ENCODE assay signal across 14 cellular contexts in the genomic region with DNA sequence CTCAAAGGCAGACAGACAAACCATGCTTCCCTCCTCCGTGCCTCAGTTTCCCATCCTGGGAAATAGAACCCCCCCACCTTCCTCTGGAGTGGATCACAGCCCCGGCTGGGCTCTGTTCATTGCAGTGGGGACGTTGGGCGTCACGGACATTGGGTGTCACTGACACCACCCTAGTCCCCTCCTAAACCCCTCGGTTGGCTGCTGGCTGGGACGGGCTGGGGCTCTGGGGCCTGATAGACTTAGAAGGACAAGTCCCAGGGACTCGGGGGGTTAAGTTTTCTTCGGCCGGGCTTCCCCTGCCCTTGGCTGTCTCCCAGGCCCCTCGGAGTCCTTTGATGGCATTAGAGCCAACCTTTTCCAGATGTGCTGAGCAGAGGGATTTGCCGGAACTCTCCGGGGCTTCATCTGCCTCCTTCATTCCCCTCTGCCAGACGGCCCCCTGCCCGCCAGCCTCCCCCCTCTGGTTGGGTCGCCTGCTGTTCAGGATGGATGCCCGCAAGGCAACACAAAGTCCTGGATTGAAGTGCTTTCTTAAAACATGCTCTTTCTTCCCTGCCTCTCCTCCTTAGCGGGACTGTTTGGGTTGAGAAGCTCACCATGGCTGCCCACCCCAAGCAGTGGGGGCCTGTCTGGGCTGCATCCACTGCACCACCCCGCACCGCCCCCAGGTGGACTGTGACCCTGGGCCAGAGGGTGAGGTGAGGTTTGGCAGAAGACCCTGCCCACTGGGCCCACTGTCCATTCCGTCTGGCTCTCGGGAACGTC.
"Had no signal": no experiment of that assay in that cellular context is flagged by ENCODE, and none has a peak within 500 bp of the region (broad histone marks: within the 10 kb centered on the region; RNA-seq: fewer than 3 reads in every experiment).

No MANE protein-coding gene starts in this region.

- H3K9me3 Mint-ChIP-seq: activated naive CD4-positive, alpha-beta T cell treated with anti-CD3 and anti-CD28 coated beads, Interleukin-2, amount 10 ng/mL, durations not matched to agents 7 days and 5 days; activated T-helper 2 cell treated with anti-CD3 and anti-CD28 coated beads, Interferon-gamma antibody, Interleukin-2, Interleukin-4, amounts not matched to agents 10 μg/mL and 5 μg/mL and 100 μg/mL, durations not matched to agents 14 hours and 24 hours and 36 hours; stimulated activated naive B cell treated with anti-CD40 and anti-IgM and Interleukin-4, amounts not matched to agents 10 μg/mL and 1 μg/mL and 100 μg/mL, for 72 hours; T-cell had no signal

- H3K9me3 ChIP-seq: tibial artery had no signal

- ATAC-seq: stimulated activated naive B cell treated with anti-CD40 and anti-IgM and Interleukin-4, amounts not matched to agents 10 μg/mL and 1 μg/mL and 100 μg/mL, for 72 hours; T-cell had no signal

- H3K4me1 Mint-ChIP-seq: activated naive CD4-positive, alpha-beta T cell treated with anti-CD3 and anti-CD28 coated beads, Interleukin-2, amount 10 ng/mL, durations not matched to agents 7 days and 5 days; T-cell had no signal

- H3K27ac Mint-ChIP-seq: activated naive CD4-positive, alpha-beta T cell treated with anti-CD3 and anti-CD28 coated beads, Interleukin-2, amount 10 ng/mL, durations not matched to agents 7 days and 5 days; activated T-helper 2 cell treated with anti-CD3 and anti-CD28 coated beads, Interferon-gamma antibody, Interleukin-2, Interleukin-4, amounts not matched to agents 10 μg/mL and 5 μg/mL and 100 μg/mL, durations not matched to agents 14 hours and 24 hours and 36 hours; stimulated activated naive B cell treated with anti-CD40 and anti-IgM and Interleukin-4, amounts not matched to agents 10 μg/mL and 1 μg/mL and 100 μg/mL, for 72 hours; T-cell had no signal

- H3K27ac ChIP-seq: skin epidermis, tibial artery had no signal

- H3K36me3 Mint-ChIP-seq: activated naive CD4-positive, alpha-beta T cell treated with anti-CD3 and anti-CD28 coated beads, Interleukin-2, amount 10 ng/mL, durations not matched to agents 7 days and 5 days; T-cell had no signal

- DNase-seq: activated CD4-positive, alpha-beta T cell treated with anti-CD3 and anti-CD28 coated beads, Interleukin-2, amount 50 U/mL, for 4 hours; activated CD4-positive, CD25-positive, alpha-beta regulatory T cell treated with anti-CD3 and anti-CD28 coated beads, Interleukin-2, amount 50 U/mL, for 72 hours; activated naive CD4-positive, alpha-beta T cell treated with anti-CD3 and anti-CD28 coated beads, Interleukin-2, amount 10 ng/mL, durations not matched to agents 7 days and 5 days; activated T-cell treated with anti-CD3 and anti-CD28 coated beads for 4 hours; midbrain; nucleus accumbens; stimulated activated CD4-positive, alpha-beta T cell treated with anti-CD3 and anti-CD28 coated beads, Interleukin-15, amount 100 ng/mL, for 24 hours; stimulated activated CD4-positive, alpha-beta T cell treated with anti-CD3 and anti-CD28 coated beads, Interleukin-4, amount 100 ng/mL, for 1 hour; stimulated activated naive B cell treated with anti-CD40 and anti-IgM and Interleukin-4, amounts not matched to agents 10 μg/mL and 1 μg/mL and 100 μg/mL, for 72 hours; T-cell; T-helper 9 cell; tibial artery had no signal

- H3K4me3 ChIP-seq: skin epidermis, tibial artery had no signal

- H3K4me1 ChIP-seq: tibial artery had no signal

- H3K36me3 ChIP-seq: tibial artery had no signal

- H3K4me3 Mint-ChIP-seq: activated naive CD4-positive, alpha-beta T cell treated with anti-CD3 and anti-CD28 coated beads, Interleukin-2, amount 10 ng/mL, durations not matched to agents 7 days and 5 days; stimulated activated naive B cell treated with anti-CD40 and anti-IgM and Interleukin-4, amounts not matched to agents 10 μg/mL and 1 μg/mL and 100 μg/mL, for 72 hours; T-cell had no signal
